1 cellular context compared by ENCODE assay signal in genomic region chr7:39580150-39580874, GRCh38.
A peak's percentile ranks its signal among the peaks of the same experiment; 100 is the strongest.
TF ChIP-seq lines count a peak whose summit lies in the region.

No MANE protein-coding gene starts in this region.

TF ChIP-seq in HepG2, 621 proteins besides CTCF, POLR2A, EP300 and RAD21 (continued from another document and continues in another):
- no peak for TF ChIP-seq ZBTB4 (CRISPR knock-in tag; IDR thresholded peaks at IDR 0.05; ENCODE audit: borderline replicate concordance)
- TF ChIP-seq TFAP4 (IDR thresholded peaks at IDR 0.05; ENCODE audit: borderline replicate concordance, low read depth): no peak
- TF ChIP-seq NRL (CRISPR knock-in tag; IDR thresholded peaks at IDR 0.05; ENCODE audit: borderline replicate concordance): no peak
- no peak for TF ChIP-seq MTERF4 (CRISPR knock-in tag; IDR thresholded peaks at IDR 0.05)
- TF ChIP-seq ZNF574 (CRISPR knock-in tag; IDR thresholded peaks at IDR 0.05): no peak
- TF ChIP-seq ZSCAN31 (CRISPR knock-in tag; IDR thresholded peaks at IDR 0.05; ENCODE audit: low read depth): no peak
- TF ChIP-seq ZKSCAN8 (CRISPR knock-in tag; IDR thresholded peaks at IDR 0.05; ENCODE audit: borderline replicate concordance): no peak
- no peak for TF ChIP-seq ZFP62 (CRISPR knock-in tag; IDR thresholded peaks at IDR 0.05)
- TF ChIP-seq ZNF839 (CRISPR knock-in tag; IDR thresholded peaks at IDR 0.05; ENCODE audit: borderline replicate concordance): no peak
- TF ChIP-seq ELK4 (CRISPR knock-in tag; IDR thresholded peaks at IDR 0.05; ENCODE audit: borderline replicate concordance): no peak
- no peak for TF ChIP-seq ZZZ3 (CRISPR knock-in tag; IDR thresholded peaks at IDR 0.05; ENCODE audit: borderline replicate concordance)
- TF ChIP-seq ZNF660 (CRISPR knock-in tag; IDR thresholded peaks at IDR 0.05; ENCODE audit: borderline replicate concordance, low read depth): no peak
- TF ChIP-seq ZNF740 (CRISPR knock-in tag; IDR thresholded peaks at IDR 0.05): no peak
- peak; percentile 54; the same call in 1 of the 2 replicates for TF ChIP-seq AHDC1 (CRISPR knock-in tag; IDR thresholded peaks at IDR 0.05; ENCODE audit: borderline replicate concordance)
- no peak for TF ChIP-seq MTF2 (CRISPR knock-in tag; IDR thresholded peaks at IDR 0.05; ENCODE audit: borderline replicate concordance)
- TF ChIP-seq THAP9 (CRISPR knock-in tag; IDR thresholded peaks at IDR 0.05; ENCODE audit: borderline replicate concordance): no peak
- TF ChIP-seq ZNF274 (CRISPR knock-in tag; IDR thresholded peaks at IDR 0.05): no peak
- 0 out of 2 replicates have a peak, but pooled peaks have one; percentile 37 for TF ChIP-seq FOSL2 (CRISPR knock-in tag; IDR thresholded peaks at IDR 0.05)
- no peak for TF ChIP-seq HCFC1 (IDR thresholded peaks at IDR 0.05; ENCODE audit: low read depth, low read length)
- TF ChIP-seq HNRNPUL1 (IDR thresholded peaks at IDR 0.05; ENCODE audit: low read depth, low read length): no peak
- TF ChIP-seq ZNF451 (CRISPR knock-in tag; IDR thresholded peaks at IDR 0.05): no peak
- no peak for TF ChIP-seq TARDBP (CRISPR knock-in tag; IDR thresholded peaks at IDR 0.05)
- TF ChIP-seq ZBTB7A (CRISPR knock-in tag; IDR thresholded peaks at IDR 0.05): no peak
- TF ChIP-seq SRY (CRISPR knock-in tag; IDR thresholded peaks at IDR 0.05): no peak
- TF ChIP-seq MEIS2 (CRISPR knock-in tag; IDR thresholded peaks at IDR 0.05): no peak
- no peak for TF ChIP-seq U2AF1 (optimal IDR thresholded peaks at IDR 0.05; ENCODE audit: low read depth, low read length)
- no peak for TF ChIP-seq USF2 (IDR thresholded peaks at IDR 0.05; ENCODE audit: low read depth, low read length)
- no peak for TF ChIP-seq USF2 (CRISPR knock-in tag; IDR thresholded peaks at IDR 0.05; ENCODE audit: borderline replicate concordance)
- no peak for TF ChIP-seq ZBTB34 (CRISPR knock-in tag; IDR thresholded peaks at IDR 0.05)
- TF ChIP-seq MTA1 (CRISPR knock-in tag; IDR thresholded peaks at IDR 0.05; ENCODE audit: borderline replicate concordance): no peak
- no peak for TF ChIP-seq ZNF616 (CRISPR knock-in tag; IDR thresholded peaks at IDR 0.05; ENCODE audit: low read depth)
- no peak for TF ChIP-seq ZNF530 (CRISPR knock-in tag; IDR thresholded peaks at IDR 0.05; ENCODE audit: low read depth)
- TF ChIP-seq ATF4 (CRISPR knock-in tag; IDR thresholded peaks at IDR 0.05): no peak
